ENCODE assay signal across 27 cellular contexts in the genomic region with DNA sequence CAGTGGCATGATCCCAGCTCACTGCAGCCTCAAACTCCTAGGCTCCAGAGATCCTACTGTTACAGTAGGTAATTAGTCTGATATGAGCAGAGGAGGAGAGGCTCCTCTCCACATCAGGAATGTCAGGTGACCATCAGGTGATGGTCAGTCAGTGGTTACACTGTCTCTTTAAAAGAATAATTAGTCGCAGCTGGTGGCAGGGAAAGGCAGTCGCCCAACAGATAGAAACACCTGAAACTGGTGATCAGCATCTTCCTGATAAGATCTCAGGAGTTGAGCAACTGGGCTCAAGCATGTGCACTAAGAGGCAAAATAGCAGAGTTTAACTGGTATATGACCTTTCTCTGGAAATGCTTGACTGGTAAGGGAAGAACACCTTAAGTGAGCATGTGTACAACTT.
"Had no signal": no experiment of that assay in that cellular context is flagged by ENCODE, and none has a peak within 500 bp of the region (broad histone marks: within the 10 kb centered on the region; RNA-seq: fewer than 3 reads in every experiment).

No MANE protein-coding gene starts in this region.

- H3K9me3 Mint-ChIP-seq: activated naive CD4-positive, alpha-beta T cell treated with anti-CD3 and anti-CD28 coated beads, Interleukin-2, amount 10 ng/mL, durations not matched to agents 7 days and 5 days; activated naive CD8-positive, alpha-beta T cell treated with anti-CD3 and anti-CD28 coated beads, Interleukin-2, amount 10 ng/mL, durations not matched to agents 7 days and 5 days; activated T-cell treated with anti-CD3 and anti-CD28 coated beads, Interleukin-2, amount 50 U/mL, for 24 hours had no signal

- H3K27ac ChIP-seq: ascending aorta, cardiac muscle cell, coronary artery, dorsolateral prefrontal cortex, ovary, right atrium auricular region, spleen, tibial nerve, WERI-Rb-1 had no signal

- H3K4me3 ChIP-seq: ascending aorta, cardiac muscle cell, coronary artery, dorsolateral prefrontal cortex, ovary, right atrium auricular region, spleen, tibial nerve had no signal

- H3K4me1 Mint-ChIP-seq: activated naive CD4-positive, alpha-beta T cell treated with anti-CD3 and anti-CD28 coated beads, Interleukin-2, amount 10 ng/mL, durations not matched to agents 7 days and 5 days; activated naive CD8-positive, alpha-beta T cell treated with anti-CD3 and anti-CD28 coated beads, Interleukin-2, amount 10 ng/mL, durations not matched to agents 7 days and 5 days; brain; mesothelial cell of epicardium; naive B cell had no signal

- H3K36me3 Mint-ChIP-seq: activated naive CD4-positive, alpha-beta T cell treated with anti-CD3 and anti-CD28 coated beads, Interleukin-2, amount 10 ng/mL, durations not matched to agents 7 days and 5 days; activated naive CD8-positive, alpha-beta T cell treated with anti-CD3 and anti-CD28 coated beads, Interleukin-2, amount 10 ng/mL, durations not matched to agents 7 days and 5 days; brain; mesothelial cell of epicardium had no signal

- ATAC-seq: activated CD4-positive, CD25-positive, alpha-beta regulatory T cell treated with anti-CD3 and anti-CD28 coated beads, Interleukin-2, amount 50 U/mL, for 24 hours; left colon; T-helper 17 cell had no signal

- H3K27ac Mint-ChIP-seq: activated naive CD4-positive, alpha-beta T cell treated with anti-CD3 and anti-CD28 coated beads, Interleukin-2, amount 10 ng/mL, durations not matched to agents 7 days and 5 days; activated naive CD8-positive, alpha-beta T cell treated with anti-CD3 and anti-CD28 coated beads, Interleukin-2, amount 10 ng/mL, durations not matched to agents 7 days and 5 days; activated T-cell treated with anti-CD3 and anti-CD28 coated beads, Interleukin-2, amount 50 U/mL, for 24 hours; mesothelial cell of epicardium; T-helper 17 cell had no signal

- H3K4me3 Mint-ChIP-seq: activated naive CD4-positive, alpha-beta T cell treated with anti-CD3 and anti-CD28 coated beads, Interleukin-2, amount 10 ng/mL, durations not matched to agents 7 days and 5 days; activated naive CD8-positive, alpha-beta T cell treated with anti-CD3 and anti-CD28 coated beads, Interleukin-2, amount 10 ng/mL, durations not matched to agents 7 days and 5 days; activated T-cell treated with anti-CD3 and anti-CD28 coated beads, Interleukin-2, amount 50 U/mL, for 24 hours; brain; mesothelial cell of epicardium; naive B cell; T-helper 17 cell had no signal

- H3K9me3 ChIP-seq: ascending aorta, ovary, right atrium auricular region, spleen had no signal

- H3K27me3 ChIP-seq: ascending aorta, cardiac muscle cell, dorsolateral prefrontal cortex, ovary, right atrium auricular region, tibial nerve had no signal

- H3K4me1 ChIP-seq: ascending aorta, right atrium auricular region, spleen, tibial nerve had no signal

- DNase-seq: activated CD4-positive, alpha-beta T cell treated with anti-CD3 and anti-CD28 coated beads for 48 hours; activated CD4-positive, alpha-beta T cell treated with anti-CD3 and anti-CD28 coated beads, Interleukin-2, amount 50 U/mL, for 48 hours; activated CD8-positive, alpha-beta memory T cell treated with anti-CD3 and anti-CD28 coated beads, Interleukin-2, amount 50 U/mL, for 4 hours; activated gamma-delta T cell; activated naive CD4-positive, alpha-beta T cell treated with anti-CD3 and anti-CD28 coated beads, Interleukin-2, amount 10 ng/mL, durations not matched to agents 7 days and 5 days; activated naive CD8-positive, alpha-beta T cell treated with anti-CD3 and anti-CD28 coated beads, Interleukin-2, amount 10 ng/mL, durations not matched to agents 7 days and 5 days; activated T-cell treated with anti-CD3 and anti-CD28 coated beads, Interleukin-2, amount 50 U/mL, for 24 hours; dorsolateral prefrontal cortex; effector memory CD4-positive, alpha-beta T cell; glutamatergic neuron; kidney; left colon; naive B cell; ovary; spleen; stimulated activated naive CD4-positive, alpha-beta T cell; T-helper 17 cell; T1000; WERI-Rb-1 had no signal

- H3K36me3 ChIP-seq: ascending aorta, cardiac muscle cell, ovary, right atrium auricular region, spleen, tibial nerve, WERI-Rb-1 had no signal
